8 cellular contexts compared by ENCODE assay signal in genomic region chrX:150366951-150367545, GRCh38. TPM values are rescaled to one million over a fixed set of nuclear protein-coding genes. Genes with fewer than 3 reads are reported as not detected.
DNase-seq lines count a peak whose midpoint lies in the region; ATAC-seq and TF ChIP-seq lines count a peak whose summit lies in the region.

No MANE protein-coding gene starts in this region.

- no peaks in the 10 kb centered on the region for H3K27me3 Mint-ChIP-seq in activated B cell treated with CpG ODN at 0.5 μM for 24 hours
- peaks cover 5% of the 10 kb centered on the region for H3K27me3 Mint-ChIP-seq in glutamatergic neuron (ENCODE audit: unreplicated experiment)

- H3K4me3 Mint-ChIP-seq in activated B cell treated with CpG ODN at 0.5 μM for 24 hours (peak overlapping the region; percentile 35), glutamatergic neuron (ENCODE audit: unreplicated experiment) (peak overlapping the region; percentile 78)

- H3K36me3 Mint-ChIP-seq in activated B cell treated with CpG ODN at 0.5 μM for 24 hours (ENCODE audit: low read depth) (no peaks in the 10 kb centered on the region), glutamatergic neuron (ENCODE audit: unreplicated experiment) (no peaks in the 10 kb centered on the region)

- ATAC-seq in activated B cell treated with CpG ODN at 0.5 μM for 24 hours (ENCODE audit: low read depth) (no peak), GM21390 (IDR thresholded peaks at IDR 0.05; ENCODE audit: unreplicated experiment) (no peak)

- no peaks in the 10 kb centered on the region for H3K9me3 ChIP-seq in skeletal muscle satellite cell (replicated peaks; ENCODE audit: low read length)

- H3K4me2 ChIP-seq in skeletal muscle satellite cell (ENCODE audit: low read length) = peak overlapping the region; percentile 82

- intact Hi-C loops in activated B cell treated with CpG ODN at 0.5 μM for 24 hours (cut with micrococcal nuclease) = loop anchor here (10.0 kb wide), 2 partner anchors 162 to 368 kb away; no protein-coding TSS in a partner anchor

- peak overlapping the region; percentile 85 for H3K9ac ChIP-seq in skeletal muscle satellite cell (ENCODE audit: low read depth, low read length)

- no peaks in the 10 kb centered on the region for H3K36me3 ChIP-seq in skeletal muscle satellite cell (ENCODE audit: insufficient read depth, low read length)

- no peak for TF ChIP-seq CTCF in activated B cell treated with CpG ODN at 0.5 μM for 24 hours (IDR thresholded peaks at IDR 0.05)
- no peak for TF ChIP-seq CTCF in glutamatergic neuron (IDR thresholded peaks at IDR 0.05; ENCODE audit: partially characterized antibody, unreplicated experiment)

- H3K4me1 Mint-ChIP-seq in activated B cell treated with CpG ODN at 0.5 μM for 24 hours (peaks cover 17% of the 10 kb centered on the region), glutamatergic neuron (ENCODE audit: low read depth, unreplicated experiment) (peaks cover 5% of the 10 kb centered on the region)

- H3K9me3 Mint-ChIP-seq in activated B cell treated with CpG ODN at 0.5 μM for 24 hours = no peaks in the 10 kb centered on the region
- H3K9me3 Mint-ChIP-seq in glutamatergic neuron (ENCODE audit: unreplicated experiment) = peaks cover 4% of the 10 kb centered on the region

- CTCF ChIA-PET in activated B cell treated with CpG ODN at 0.5 μM for 24 hours (lab: Charles Lee) = no interaction called here

- no peak overlapping the region for H3K27ac Mint-ChIP-seq in activated B cell treated with CpG ODN at 0.5 μM for 24 hours
- no peak overlapping the region for H3K27ac Mint-ChIP-seq in glutamatergic neuron (ENCODE audit: unreplicated experiment)

- POLR2A ChIA-PET in activated B cell treated with CpG ODN at 0.5 μM for 24 hours (lab: Charles Lee) = no interaction called here

- H3K4me3 ChIP-seq in skeletal muscle satellite cell (ENCODE audit: low read length) = peak overlapping the region; percentile 88

- H3K4me1 ChIP-seq in skeletal muscle satellite cell (ENCODE audit: control insufficient read depth, insufficient read depth, low read length) = peaks cover 4% of the 10 kb centered on the region

- DNase-seq in EL = peak; percentile 70
- no peak for DNase-seq in activated B cell treated with CpG ODN at 0.5 μM for 24 hours
- no peak for DNase-seq in glutamatergic neuron
- no peak for DNase-seq in COR-L47 (lab: John Stamatoyannopoulos, UW)
- DNase-seq in NCI-H2171 (lab: John Stamatoyannopoulos, UW) = no peak
- no peak for DNase-seq in ecto neural progenitor cell (ENCODE audit: low spot score)

- H3K27me3 ChIP-seq in skeletal muscle satellite cell (ENCODE audit: control insufficient read depth, insufficient read depth, low read length) = no peaks in the 10 kb centered on the region

RNA-seq across cellular contexts. Expression of gene MAMLD1, which starts 3.9 kb away (rescaled TPM):
- 1.2 and 1.4 TPM in 2 replicates for total RNA-seq in activated B cell treated with CpG ODN at 0.5 μM for 24 hours
- total RNA-seq in glutamatergic neuron (ENCODE audit: unreplicated experiment) = 0.25 TPM
- 0.87 and 1.0 TPM in 2 replicates for total RNA-seq in skeletal muscle satellite cell (2012; rRNA removed)
